Comparison of ENCODE assay signal across 8 cellular contexts in genomic region chr5:77086611-77087483, GRCh38. TPM values are rescaled to one million over a fixed set of nuclear protein-coding genes. Genes with fewer than 3 reads are reported as not detected.
DNase-seq lines count a peak whose midpoint lies in the region; ATAC-seq, FAIRE-seq and TF ChIP-seq lines count a peak whose summit lies in the region.

Gene ZBED3 (minus strand): TSS chr5:77087285. CDS start chr5:77077878, 9,407 bp downstream.

- H2AFZ ChIP-seq in astrocyte (ENCODE audit: low read depth, low read length) = peak within 1 kb of the TSS; percentile 95

- H3K27me3 Mint-ChIP-seq in HFFc6 (ENCODE audit: insufficient read depth) (peaks cover 10% of the 10 kb centered on the region), astrocyte (ENCODE audit: low read depth, unreplicated experiment) (no peaks in the 10 kb centered on the region)

- peak; percentile 81 to 86 for ATAC-seq in right cardiac atrium
- ATAC-seq in HG02884 (IDR thresholded peaks at IDR 0.05; ENCODE audit: unreplicated experiment) = no peak

- peak within 1 kb of the TSS; percentile 77 for H3K27ac ChIP-seq in astrocyte (ENCODE audit: low read depth, low read length)
- H3K27ac ChIP-seq in right cardiac atrium (ENCODE audit: low read length) = peak within 1 kb of the TSS; percentile 61

- H3K79me2 ChIP-seq in astrocyte (ENCODE audit: insufficient read depth, low read length) = no peaks in the 10 kb centered on the region

- H3K9me3 Mint-ChIP-seq in HFFc6 = no peaks in the 10 kb centered on the region
- H3K9me3 Mint-ChIP-seq in astrocyte (ENCODE audit: unreplicated experiment) = no peaks in the 10 kb centered on the region

- H4K20me1 ChIP-seq in astrocyte (ENCODE audit: insufficient read depth, low read length) = no peaks in the 10 kb centered on the region

- FAIRE-seq in astrocyte (lab: Jason Lieb, UNC) = no peak

- peak within 1 kb of the TSS; percentile 76 for H3K4me3 ChIP-seq in astrocyte (ENCODE audit: insufficient read depth, low read depth, low read length)
- H3K4me3 ChIP-seq in right cardiac atrium (ENCODE audit: low read length) = peak within 1 kb of the TSS; percentile 86

- H3K27ac Mint-ChIP-seq in HFFc6 (peak within 1 kb of the TSS; percentile 93), astrocyte (ENCODE audit: unreplicated experiment) (peak within 1 kb of the TSS; percentile 100)

- TF ChIP-seq CTCF in HFFc6 (IDR thresholded peaks at IDR 0.05) = peak; percentile 38
- TF ChIP-seq CTCF in astrocyte (IDR thresholded peaks at IDR 0.05; ENCODE audit: insufficient read depth, low read depth, low read length) = no peak

- H3K9me3 ChIP-seq in astrocyte (ENCODE audit: insufficient read depth, low read depth, low read length) (no peaks in the 10 kb centered on the region), right cardiac atrium (ENCODE audit: control insufficient read depth, low read length) (no peaks in the 10 kb centered on the region)

- peak within 1 kb of the TSS; percentile 95 for H3K4me3 Mint-ChIP-seq in HFFc6
- H3K4me3 Mint-ChIP-seq in astrocyte (ENCODE audit: unreplicated experiment) = peak within 1 kb of the TSS; percentile 98

- peak; percentile 47 for DNase-seq in GM04504 (ENCODE audit: low read depth)
- DNase-seq in HFFc6 = peak; percentile 70
- DNase-seq in NCI-H1417 (lab: John Stamatoyannopoulos, UW) = peak; percentile 64 to 91 (median 88)
- DNase-seq in T-helper 2 cell = peak; percentile 11 to 77 (median 32)
- DNase-seq in astrocyte (ENCODE audit: low read depth) = peak; percentile 74
- DNase-seq in right cardiac atrium = peak; percentile 74 to 89 (median 88)
- DNase-seq in pulmonary artery endothelial cell (ENCODE audit: low read depth, low spot score) = peak; percentile 41

- intact Hi-C loops in right cardiac atrium (cut with DNase I) = no loop called here

- peak within 1 kb of the TSS; percentile 96 for H3K4me2 ChIP-seq in astrocyte (ENCODE audit: low read length)

- H3K27me3 ChIP-seq in astrocyte (ENCODE audit: insufficient read depth, low read length) (no peaks in the 10 kb centered on the region), right cardiac atrium (ENCODE audit: control insufficient read depth, insufficient read depth) (no peaks in the 10 kb centered on the region)

- no peaks in the 10 kb centered on the region for H3K36me3 ChIP-seq in astrocyte (ENCODE audit: insufficient read depth, low read length)

- peaks cover 4% of the 10 kb centered on the region; the same call in 1 of the 2 replicates for H3K36me3 Mint-ChIP-seq in HFFc6 (ENCODE audit: low read depth)
- peaks cover 15% of the 10 kb centered on the region for H3K36me3 Mint-ChIP-seq in astrocyte (ENCODE audit: low read depth, unreplicated experiment)

- peak within 1 kb of the TSS; percentile 88 for H3K9ac ChIP-seq in astrocyte (ENCODE audit: low read length)

- H3K4me1 Mint-ChIP-seq in HFFc6 (ENCODE audit: low read depth) = peaks cover 10% of the 10 kb centered on the region
- H3K4me1 Mint-ChIP-seq in astrocyte (ENCODE audit: low read depth, unreplicated experiment) = peaks cover 7% of the 10 kb centered on the region

- H3K4me1 ChIP-seq in astrocyte (ENCODE audit: insufficient read depth, low read length) (peaks cover 7% of the 10 kb centered on the region), right cardiac atrium (ENCODE audit: control insufficient read depth, insufficient read depth, low read length) (no peaks in the 10 kb centered on the region)

- WGBS in right cardiac atrium = under 1% methylated on average over 64 of the region's 64 CpGs

RNA-seq across cellular contexts. Expression of gene ZBED3, which starts in this region (rescaled TPM):
- 1 to 10 TPM; 1.7 to 2.1 (median 1.9) TPM for total RNA-seq in HFFc6 (2021; fragmentation: NEBNext Ultra II Directional; extraction: Animal tissue kit (Norgen Biotek cat#: 25700))
- total RNA-seq in astrocyte (6.0 and 7.9 TPM in 2 replicates), right cardiac atrium (10 to 100 TPM; 10.0 to 12.5 (median 10.5) TPM), pulmonary artery endothelial cell (1.7 and 3.6 TPM in 2 replicates)
- 5.7 TPM for polyA plus RNA-seq in right cardiac atrium

Comparison
In these comparisons a context has a peak if more than half of its experiments do, and no peak if none do; other contexts are left out.
1. DNase-seq: peak in every context shown above with its lines; median percentile 88 in NCI-H1417; 88 in right cardiac atrium; 74 in astrocyte; 70 in HFFc6; 47 in GM04504; 41 in pulmonary artery endothelial cell; 32 in T-helper 2 cell.